Comparison of ENCODE assay signal across 18 cellular contexts in the genomic region with DNA sequence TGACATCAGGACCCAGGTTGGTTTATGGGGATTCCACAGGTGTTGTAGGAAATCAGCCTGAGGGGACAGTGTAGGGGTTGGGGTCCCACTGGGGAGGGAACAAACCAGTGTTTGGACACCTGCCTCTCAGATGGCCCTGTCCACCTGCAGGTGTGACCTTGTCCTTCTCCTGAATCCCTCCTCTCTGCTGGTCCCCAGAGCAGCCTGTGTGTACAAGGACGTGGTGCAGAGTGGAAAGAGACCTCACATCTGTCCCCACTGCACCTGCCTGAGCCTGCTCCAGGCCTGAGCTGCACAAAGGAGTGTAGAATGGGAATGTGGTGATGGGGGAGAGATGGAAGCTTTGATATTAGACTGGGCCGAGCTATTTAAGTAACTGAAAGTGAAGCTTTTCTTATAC.
"Had no signal": no experiment of that assay in that cellular context is flagged by ENCODE, and none has a peak within 500 bp of the region (broad histone marks: within the 10 kb centered on the region; RNA-seq: fewer than 3 reads in every experiment).

No MANE protein-coding gene starts in this region.

- H3K9me3 ChIP-seq: breast epithelium, left lung, prostate gland, thyroid gland had no signal

- H3K27ac ChIP-seq: breast epithelium, foreskin keratinocyte, left lung, prostate gland, thyroid gland had no signal

- ATAC-seq: left lung; naive thymus-derived CD8-positive, alpha-beta T cell had no signal

- H3K36me3 ChIP-seq: breast epithelium, left lung, prostate gland, thyroid gland had no signal

- DNase-seq: activated CD4-positive, alpha-beta memory T cell treated with anti-CD3 and anti-CD28 coated beads for 36 hours; activated CD4-positive, alpha-beta T cell treated with anti-CD3 and anti-CD28 coated beads for 48 hours; activated naive CD4-positive, alpha-beta T cell treated with Interleukin-2 at 50 U/mL for 16 hours; activated naive CD8-positive, alpha-beta T cell treated with anti-CD3 and anti-CD28 coated beads for 36 hours; activated T-cell treated with anti-CD3 and anti-CD28 coated beads, Interleukin-2, amount 50 U/mL, for 1 hour; cortex of kidney; naive thymus-derived CD8-positive, alpha-beta T cell; stimulated activated CD4-positive, alpha-beta T cell treated with anti-CD3 and anti-CD28 coated beads, Interleukin-2, amount 100 ng/mL, for 48 hours; stimulated activated CD8-positive, alpha-beta memory T cell treated with anti-CD3 and anti-CD28 coated beads, Interleukin-4, amount 100 ng/mL, for 48 hours; stimulated activated naive CD4-positive, alpha-beta T cell treated with Interleukin-2 at 50 U/mL for 16 hours; SW 1271; thyroid gland had no signal

- H3K4me3 Mint-ChIP-seq: activated CD4-positive, alpha-beta memory T cell treated with anti-CD3 and anti-CD28 coated beads for 36 hours; activated naive CD8-positive, alpha-beta T cell treated with anti-CD3 and anti-CD28 coated beads for 36 hours; central memory CD8-positive, alpha-beta T cell; mesothelial cell of epicardium; naive thymus-derived CD8-positive, alpha-beta T cell had no signal

- H3K27ac Mint-ChIP-seq: activated CD4-positive, alpha-beta memory T cell treated with anti-CD3 and anti-CD28 coated beads for 36 hours; activated naive CD8-positive, alpha-beta T cell treated with anti-CD3 and anti-CD28 coated beads for 36 hours; mesothelial cell of epicardium; naive thymus-derived CD8-positive, alpha-beta T cell had no signal

- H3K4me3 ChIP-seq: breast epithelium, left lung, prostate gland, thyroid gland had no signal

- H3K27me3 ChIP-seq: breast epithelium, thyroid gland had no signal

- H3K36me3 Mint-ChIP-seq: activated naive CD8-positive, alpha-beta T cell treated with anti-CD3 and anti-CD28 coated beads for 36 hours had no signal

- H3K4me1 Mint-ChIP-seq: central memory CD8-positive, alpha-beta T cell had no signal

- H3K4me1 ChIP-seq: breast epithelium, prostate gland had no signal
